Comparison of ENCODE assay signal across 27 cellular contexts in the genomic region with DNA sequence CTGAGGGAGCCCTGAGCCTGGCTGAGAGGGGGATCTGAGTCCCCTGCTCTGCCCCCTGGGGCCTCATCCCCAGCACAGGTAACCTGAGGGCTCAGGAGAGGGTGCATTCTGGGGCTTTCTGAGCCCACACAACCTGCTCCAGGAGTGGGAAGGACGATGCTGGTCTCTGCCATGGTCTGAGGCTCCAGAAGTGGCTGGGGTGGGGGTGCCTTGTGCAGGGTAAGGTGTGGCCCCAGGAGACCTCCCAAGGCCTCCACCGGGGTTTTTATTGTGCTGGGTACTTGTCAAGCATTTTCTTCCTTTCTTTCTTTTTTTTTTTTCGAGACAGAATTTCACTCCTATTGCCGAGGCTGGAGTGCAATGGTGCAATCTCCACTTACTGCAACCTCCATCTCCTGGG. TPM values are rescaled to one million over a fixed set of nuclear protein-coding genes. Genes with fewer than 3 reads are reported as not detected.
DNase-seq lines count a peak whose midpoint lies in the region; ATAC-seq and TF ChIP-seq lines count a peak whose summit lies in the region.
"Had no signal": no experiment of that assay in that cellular context is flagged by ENCODE, and none has a peak within 500 bp of the region (broad histone marks: within the 10 kb centered on the region; RNA-seq: fewer than 3 reads in every experiment).

No MANE protein-coding gene starts in this region.

- intact Hi-C loops in Right ventricle myocardium inferior (cut with DNase I), result no loop called here
- intact Hi-C loops in cardiac septum (cut with DNase I), result no loop called here
- intact Hi-C loops in OCI-LY7 (cut with micrococcal nuclease; ENCODE audit: unreplicated experiment), result loop anchor here (2.0 kb wide), 1 partner anchor 16 kb away; no protein-coding TSS in a partner anchor

- no peak overlapping the region for H3K4me2 ChIP-seq in OCI-LY7 (ENCODE audit: low read length)

- no peaks in the 10 kb centered on the region for H3K79me2 ChIP-seq in OCI-LY7 (ENCODE audit: insufficient read depth, low read depth, low read length)

- CTCF ChIA-PET in OCI-LY7 (lab: Charles Lee; ENCODE audit: unreplicated experiment), result interaction anchor here (1.2 kb wide), 1 partner anchor 14 kb away, joined by 4 read pairs; no protein-coding TSS in a partner anchor

- no peak for TF ChIP-seq CTCF in OCI-LY7 (conservative IDR thresholded peaks at IDR 0.05; ENCODE audit: low read length)

- no peaks in the 10 kb centered on the region for H4K20me1 ChIP-seq in OCI-LY7 (ENCODE audit: insufficient read depth, low read length)

- no peaks in the 10 kb centered on the region for H3K4me1 ChIP-seq in OCI-LY7 (ENCODE audit: insufficient read depth, low read length, poor library complexity, severe bottlenecking)

- no peak overlapping the region for H3K27ac ChIP-seq in OCI-LY7 (ENCODE audit: low read depth, low read length, poor library complexity, severe bottlenecking)
- H3K27ac ChIP-seq: C4-2B, HL-60, SK-N-MC, WERI-Rb-1 had no signal

- H3K9me3 ChIP-seq in OCI-LY7 (ENCODE audit: low read length), result no peaks in the 10 kb centered on the region
- H3K9me3 ChIP-seq: mucosa of descending colon had no signal

- BruUV-seq in OCI-LY7 (replicated peaks; lab: Mats Ljungman, UMichigan), result no TSS peak

- DNase-seq in Right ventricle myocardium inferior (ENCODE audit: missing footprints) (peak; percentile 55), cardiac septum (ENCODE audit: low spot score) (no peak), OCI-LY7 (ENCODE audit: low spot score) (no peak), germinal center (ENCODE audit: low spot score) (no peak)
- DNase-seq in effector memory CD8-positive, alpha-beta T cell, result no peak
- DNase-seq: activated CD4-positive, alpha-beta T cell treated with anti-CD3 and anti-CD28 coated beads, Interleukin-2, amount 50 U/mL, for 48 hours; activated naive CD4-positive, alpha-beta T cell; mucosa of descending colon; NCI-H1092 treated with DMSO at 0.1 percent for 48 hours; NCI-H2029; NCI-H69; stimulated activated CD4-positive, alpha-beta T cell treated with anti-CD3 and anti-CD28 coated beads, Interleukin-1b, Interleukin-23, amount 100 ng/mL, for 48 hours; WERI-Rb-1 had no signal

- peaks cover 3 to 16% of the 10 kb centered on the region in 2 donors for H3K4me1 Mint-ChIP-seq in effector memory CD8-positive, alpha-beta T cell (ENCODE audit: low read depth in 2 of 2)
- H3K4me1 Mint-ChIP-seq: neural crest cell had no signal

- POLR2A ChIA-PET in OCI-LY7 (lab: Charles Lee), result interaction anchor here (0.7 to 1.2 kb wide), 3 partner anchors 12 to 20 kb away, joined by 3 to 4 read pairs (median 3); no protein-coding TSS in a partner anchor

- H3K9me3 Mint-ChIP-seq in effector memory CD8-positive, alpha-beta T cell, result no peaks in the 10 kb centered on the region
- H3K9me3 Mint-ChIP-seq: dendritic cell treated with granulocyte-macrophage colony-stimulating factor and Interleukin-4, amounts not matched to agents 40 ng/mL and 50 ng/mL, for 4 days; neural crest cell; T-helper 2 cell treated with Interferon-gamma antibody and Interleukin-4, amounts not matched to agents 5 μg/mL and 100 μg/mL, for 36 hours had no signal

- no peak overlapping the region for H3K4me3 ChIP-seq in OCI-LY7 (ENCODE audit: low read depth, low read length, poor library complexity, severe bottlenecking)
- H3K4me3 ChIP-seq: mucosa of descending colon, SK-N-MC, skin epidermis had no signal

- no peaks in the 10 kb centered on the region for H3K9me2 ChIP-seq in OCI-LY7 (ENCODE audit: insufficient read depth, low read length)

- H3K36me3 ChIP-seq in OCI-LY7 (ENCODE audit: insufficient read depth, low read length), result no peaks in the 10 kb centered on the region
- H3K36me3 ChIP-seq: WERI-Rb-1 had no signal

- peaks cover 6% of the 10 kb centered on the region for H3K36me3 Mint-ChIP-seq in effector memory CD8-positive, alpha-beta T cell (ENCODE audit: insufficient read depth)

- H3K27me3 Mint-ChIP-seq in effector memory CD8-positive, alpha-beta T cell, result no peaks in the 10 kb centered on the region

- peak overlapping the region in 1 of 2 donors; percentile 72 for H3K4me3 Mint-ChIP-seq in effector memory CD8-positive, alpha-beta T cell
- H3K4me3 Mint-ChIP-seq: dendritic cell treated with granulocyte-macrophage colony-stimulating factor and Interleukin-4, amounts not matched to agents 40 ng/mL and 50 ng/mL, for 4 days; neural crest cell had no signal

- H3K27ac Mint-ChIP-seq in effector memory CD8-positive, alpha-beta T cell, result peak overlapping the region; percentile 80 to 96
- H3K27ac Mint-ChIP-seq: dendritic cell treated with granulocyte-macrophage colony-stimulating factor and Interleukin-4, amounts not matched to agents 40 ng/mL and 50 ng/mL, for 4 days had no signal

- no peak for ATAC-seq in Right ventricle myocardium inferior
- no peak for ATAC-seq in effector memory CD8-positive, alpha-beta T cell (replicated peaks)
- ATAC-seq in HG03521 (IDR thresholded peaks at IDR 0.05; ENCODE audit: unreplicated experiment), result no peak
- no peak for ATAC-seq in HG02571 (IDR thresholded peaks at IDR 0.05; ENCODE audit: unreplicated experiment)
- ATAC-seq: mucosa of descending colon had no signal

- H2AFZ ChIP-seq in OCI-LY7 (ENCODE audit: low read length), result peak overlapping the region; percentile 74; the same call in 1 of the 2 replicates

RNA-seq across cellular contexts. Expression of a gene that starts 0.3 kb away (rescaled TPM):
- total RNA-seq in Right ventricle myocardium inferior (not detected), cardiac septum (not detected), OCI-LY7 (2022) (not detected in 2 replicates)
- total RNA-seq in OCI-LY7 (2014; rRNA removed; shearing (Covaris generic)), result not detected in 2 replicates
- total RNA-seq: H7, neural crest cell, pulmonary artery endothelial cell, RPMI7951, subcutaneous adipose tissue, urinary bladder had no signal

RNA-seq across cellular contexts. Expression of a gene that starts 12.1 kb away (rescaled TPM):
- total RNA-seq in Right ventricle myocardium inferior (not detected), cardiac septum (not detected), OCI-LY7 (2022) (not detected in 2 replicates)
- total RNA-seq in OCI-LY7 (2014; rRNA removed; shearing (Covaris generic)), result not detected in 2 replicates
- total RNA-seq: H7, mucosa of descending colon, neural crest cell, pulmonary artery endothelial cell, RPMI7951, subcutaneous adipose tissue, urinary bladder had no signal

RNA-seq across cellular contexts. Expression of a gene that starts 32.3 kb away (rescaled TPM):
- total RNA-seq in Right ventricle myocardium inferior, result 76.7 TPM
- 80.3 TPM for total RNA-seq in cardiac septum
- total RNA-seq in OCI-LY7 (2014; rRNA removed; shearing (Covaris generic)), result 10.0 and 11.7 TPM in 2 replicates
- total RNA-seq in OCI-LY7 (2022), result 13.9 and 15.1 TPM in 2 replicates
